ENCODE assay signal across 23 cellular contexts in genomic region chr4:138890921-138891570, GRCh38.
DNase-seq lines count a peak whose midpoint lies in the region; ATAC-seq and TF ChIP-seq lines count a peak whose summit lies in the region.
"Had no signal": no experiment of that assay in that cellular context is flagged by ENCODE, and none has a peak within 500 bp of the region (broad histone marks: within the 10 kb centered on the region; RNA-seq: fewer than 3 reads in every experiment).

No MANE protein-coding gene starts in this region.

- no peak for TF ChIP-seq POLR2A in vagina (IDR thresholded peaks at IDR 0.05)
- no peak for TF ChIP-seq POLR2A in right lobe of liver (IDR thresholded peaks at IDR 0.05)

- H3K27ac ChIP-seq in WERI-Rb-1: peak overlapping the region; percentile 21
- H3K27ac ChIP-seq in vagina: no peak overlapping the region
- no peak overlapping the region for H3K27ac ChIP-seq in right lobe of liver
- H3K27ac ChIP-seq: esophagus squamous epithelium, HL-60, transverse colon, VCaP had no signal

- ATAC-seq in HG03280 (IDR thresholded peaks at IDR 0.05; ENCODE audit: unreplicated experiment): no peak
- no peak for ATAC-seq in right lobe of liver
- ATAC-seq: activated CD8-positive, alpha-beta T cell treated with anti-CD3 and anti-CD28 coated beads for 36 hours; activated T-cell treated with anti-CD3 and anti-CD28 coated beads, Interleukin-2, amount 50 U/mL, for 72 hours; natural killer cell treated with Interleukin-12 subunit alpha and Interleukin-12 subunit beta and Interleukin-15 and Interleukin-18, amount 100 ng/mL, for 72 hours; stimulated activated naive CD8-positive, alpha-beta T cell treated with anti-CD3 and anti-CD28 coated beads, Interleukin-15, Interleukin-2, amounts not matched to agents 100 U/mL and 50 U/mL, for 24 hours had no signal

- H3K4me3 ChIP-seq in WERI-Rb-1 (ENCODE audit: low read depth, low read length): no peak overlapping the region
- H3K4me3 ChIP-seq in neuron (ENCODE audit: low read length): no peak overlapping the region
- no peak overlapping the region for H3K4me3 ChIP-seq in vagina
- no peak overlapping the region for H3K4me3 ChIP-seq in right lobe of liver
- H3K4me3 ChIP-seq: esophagus squamous epithelium, transverse colon had no signal

- H3K9me3 ChIP-seq in WERI-Rb-1 (ENCODE audit: severe bottlenecking) (no peaks in the 10 kb centered on the region), neuron (ENCODE audit: low read length) (no peaks in the 10 kb centered on the region), vagina (no peaks in the 10 kb centered on the region), right lobe of liver (no peaks in the 10 kb centered on the region)
- H3K9me3 ChIP-seq: Caco-2, esophagus squamous epithelium, transverse colon had no signal

- 59% methylated on average over 14 of the region's 14 CpGs for WGBS in right lobe of liver (ENCODE audit: insufficient coverage, low coverage, low lambda C conversion rate, missing lambda C conversion rate)

- H3K27me3 ChIP-seq in WERI-Rb-1 (ENCODE audit: insufficient read depth, low read depth, severe bottlenecking): no peaks in the 10 kb centered on the region
- H3K27me3 ChIP-seq in neuron (ENCODE audit: insufficient read depth, low read length): no peaks in the 10 kb centered on the region
- no peaks in the 10 kb centered on the region for H3K27me3 ChIP-seq in vagina
- H3K27me3 ChIP-seq in right lobe of liver: no peaks in the 10 kb centered on the region
- H3K27me3 ChIP-seq: esophagus squamous epithelium, transverse colon had no signal

- intact Hi-C loops in vagina (cut with DNase I): no loop called here
- intact Hi-C loops in right lobe of liver (cut with DNase I): no loop called here

- DNase-seq in NCI-H1092 (lab: John Stamatoyannopoulos, UW): peak; percentile 64
- DNase-seq in NCI-H2081 (lab: John Stamatoyannopoulos, UW): peak; percentile 82 to 95
- DNase-seq in WERI-Rb-1: no peak
- DNase-seq in vagina (ENCODE audit: extremely low spot score in 2 of 2): no peak
- DNase-seq in right lobe of liver: no peak
- DNase-seq in cerebellar nuclear complex (lab: John Stamatoyannopoulos, UW): no peak
- DNase-seq: activated CD8-positive, alpha-beta T cell treated with anti-CD3 and anti-CD28 coated beads for 36 hours; activated T-cell treated with anti-CD3 and anti-CD28 coated beads, Interleukin-2, amount 50 U/mL, for 72 hours; Caco-2; esophagus squamous epithelium; GF-D8; head of caudate nucleus; KBM-7; NCI-H1048; RPMI8226; stimulated activated naive CD8-positive, alpha-beta T cell treated with anti-CD3 and anti-CD28 coated beads, Interleukin-15, Interleukin-2, amounts not matched to agents 100 U/mL and 50 U/mL, for 24 hours; SW 1271; transverse colon had no signal

- H3K4me1 ChIP-seq in neuron (ENCODE audit: insufficient read depth, low read length): peaks cover 15% of the 10 kb centered on the region
- no peaks in the 10 kb centered on the region for H3K4me1 ChIP-seq in vagina
- no peaks in the 10 kb centered on the region for H3K4me1 ChIP-seq in right lobe of liver
- H3K4me1 ChIP-seq: esophagus squamous epithelium, transverse colon had no signal

- TF ChIP-seq CTCF in WERI-Rb-1 (IDR thresholded peaks at IDR 0.05; ENCODE audit: low read depth, low read length) (no peak), vagina (IDR thresholded peaks at IDR 0.05) (no peak), right lobe of liver (IDR thresholded peaks at IDR 0.05) (no peak)

- H3K36me3 ChIP-seq in WERI-Rb-1: no peaks in the 10 kb centered on the region
- H3K36me3 ChIP-seq in neuron (ENCODE audit: insufficient read depth, low read length): no peaks in the 10 kb centered on the region
- no peaks in the 10 kb centered on the region for H3K36me3 ChIP-seq in vagina
- no peaks in the 10 kb centered on the region for H3K36me3 ChIP-seq in right lobe of liver
- H3K36me3 ChIP-seq: esophagus squamous epithelium, transverse colon had no signal

- H2AFZ ChIP-seq in neuron (ENCODE audit: low read depth, low read length): peak overlapping the region; percentile 21

Comparison
In these comparisons a context has a peak if more than half of its experiments do, and no peak if none do; other contexts are left out.
1. DNase-seq: peak in NCI-H1092 (single experiment) and NCI-H2081 (2 of 2); none in WERI-Rb-1 (single experiment), vagina (0 of 2), right lobe of liver (0 of 3) and cerebellar nuclear complex (0 of 2).